ENCODE assay signal across 11 cellular contexts in the genomic region with DNA sequence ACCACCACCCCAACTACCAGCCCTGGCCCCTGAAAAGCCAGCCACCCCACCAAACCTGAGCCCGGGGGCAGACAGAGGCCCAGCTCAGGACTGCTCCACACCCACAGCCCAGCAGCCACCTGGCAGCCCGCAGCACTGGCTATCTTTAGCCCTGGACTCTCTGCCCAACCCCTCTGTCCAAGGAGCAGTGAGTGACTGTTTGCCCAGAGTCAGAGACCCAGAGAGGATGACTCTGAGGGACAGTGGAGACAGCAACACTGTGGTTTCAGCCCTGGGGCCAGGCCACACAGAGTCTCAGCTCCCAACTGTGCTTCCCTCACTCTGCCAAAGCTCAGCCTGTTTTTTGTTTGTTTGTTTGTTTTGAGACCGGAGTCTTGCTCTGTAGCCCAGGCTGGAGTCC. TPM values are rescaled to one million over a fixed set of nuclear protein-coding genes. Genes with fewer than 3 reads are reported as not detected.
DNase-seq lines count a peak whose midpoint lies in the region; ATAC-seq and TF ChIP-seq lines count a peak whose summit lies in the region.
"Had no signal": no experiment of that assay in that cellular context is flagged by ENCODE, and none has a peak within 500 bp of the region (broad histone marks: within the 10 kb centered on the region; RNA-seq: fewer than 3 reads in every experiment).

No MANE protein-coding gene starts in this region.

- no peak overlapping the region for H3K4me3 ChIP-seq in WERI-Rb-1 (ENCODE audit: low read depth, low read length)
- H3K4me3 ChIP-seq in upper lobe of right lung: no peak overlapping the region
- H3K4me3 ChIP-seq: ascending aorta, transverse colon had no signal

- H3K9me3 ChIP-seq in WERI-Rb-1 (ENCODE audit: severe bottlenecking) (no peaks in the 10 kb centered on the region), upper lobe of right lung (no peaks in the 10 kb centered on the region)
- H3K9me3 ChIP-seq: ascending aorta, transverse colon had no signal

- H3K4me1 ChIP-seq in upper lobe of right lung: no peaks in the 10 kb centered on the region

- no peak overlapping the region for H3K4me3 Mint-ChIP-seq in activated CD8-positive, alpha-beta memory T cell treated with anti-CD3 and anti-CD28 coated beads, Interleukin-2, amount 10 ng/mL, durations not matched to agents 7 days and 5 days
- no peak overlapping the region for H3K4me3 Mint-ChIP-seq in stimulated activated memory B cell treated with anti-CD40 and anti-IgM and Interleukin-4, amounts not matched to agents 10 μg/mL and 1 μg/mL and 100 μg/mL, for 72 hours

- intact Hi-C loops in upper lobe of right lung (cut with DNase I): no loop called here

- DNase-seq in activated CD8-positive, alpha-beta memory T cell treated with anti-CD3 and anti-CD28 coated beads, Interleukin-2, amount 10 ng/mL, durations not matched to agents 7 days and 5 days: no peak
- DNase-seq in activated CD8-positive, alpha-beta memory T cell treated with anti-CD3 and anti-CD28 coated beads, Interleukin-2, amount 50 U/mL, for 48 hours: no peak
- DNase-seq in WERI-Rb-1 (no peak), CD1c-positive myeloid dendritic cell (ENCODE audit: extremely low spot score) (no peak), upper lobe of right lung (no peak)
- DNase-seq: MM.1S, transverse colon had no signal

- no peak for ATAC-seq in activated CD8-positive, alpha-beta memory T cell treated with anti-CD3 and anti-CD28 coated beads, Interleukin-2, amount 10 ng/mL, durations not matched to agents 7 days and 5 days
- no peak for ATAC-seq in stimulated activated memory B cell treated with anti-CD40 and anti-IgM and Interleukin-4, amounts not matched to agents 10 μg/mL and 1 μg/mL and 100 μg/mL, for 72 hours
- ATAC-seq in HG03432 (IDR thresholded peaks at IDR 0.05; ENCODE audit: unreplicated experiment): no peak
- no peak for ATAC-seq in upper lobe of right lung

- H3K36me3 ChIP-seq in WERI-Rb-1 (peaks cover 48% of the 10 kb centered on the region), upper lobe of right lung (peaks cover 4% of the 10 kb centered on the region)
- H3K36me3 ChIP-seq: transverse colon had no signal

- CTCF ChIA-PET in activated CD8-positive, alpha-beta memory T cell treated with anti-CD3 and anti-CD28 coated beads, Interleukin-2, amount 10 ng/mL, durations not matched to agents 7 days and 5 days (lab: Charles Lee): no interaction called here

- no peak for TF ChIP-seq CTCF in WERI-Rb-1 (IDR thresholded peaks at IDR 0.05; ENCODE audit: low read depth, low read length)
- no peak for TF ChIP-seq CTCF in upper lobe of right lung (IDR thresholded peaks at IDR 0.05)

- peak overlapping the region; percentile 51 for H3K27ac ChIP-seq in WERI-Rb-1
- peak overlapping the region; percentile 87 for H3K27ac ChIP-seq in layer of hippocampus (ENCODE audit: low read depth, low read length)
- H3K27ac ChIP-seq in upper lobe of right lung: no peak overlapping the region
- H3K27ac ChIP-seq: transverse colon had no signal

- H3K36me3 Mint-ChIP-seq in activated CD8-positive, alpha-beta memory T cell treated with anti-CD3 and anti-CD28 coated beads, Interleukin-2, amount 10 ng/mL, durations not matched to agents 7 days and 5 days: peaks cover 10% of the 10 kb centered on the region
- peaks cover 38% of the 10 kb centered on the region for H3K36me3 Mint-ChIP-seq in stimulated activated memory B cell treated with anti-CD40 and anti-IgM and Interleukin-4, amounts not matched to agents 10 μg/mL and 1 μg/mL and 100 μg/mL, for 72 hours

- peak overlapping the region; percentile 38 for H3K27ac Mint-ChIP-seq in activated CD8-positive, alpha-beta memory T cell treated with anti-CD3 and anti-CD28 coated beads, Interleukin-2, amount 10 ng/mL, durations not matched to agents 7 days and 5 days
- H3K27ac Mint-ChIP-seq in stimulated activated memory B cell treated with anti-CD40 and anti-IgM and Interleukin-4, amounts not matched to agents 10 μg/mL and 1 μg/mL and 100 μg/mL, for 72 hours: peak overlapping the region; percentile 89

- H3K27me3 Mint-ChIP-seq in activated CD8-positive, alpha-beta memory T cell treated with anti-CD3 and anti-CD28 coated beads, Interleukin-2, amount 10 ng/mL, durations not matched to agents 7 days and 5 days: no peaks in the 10 kb centered on the region
- no peaks in the 10 kb centered on the region for H3K27me3 Mint-ChIP-seq in stimulated activated memory B cell treated with anti-CD40 and anti-IgM and Interleukin-4, amounts not matched to agents 10 μg/mL and 1 μg/mL and 100 μg/mL, for 72 hours

- H3K27me3 ChIP-seq in WERI-Rb-1 (ENCODE audit: insufficient read depth, low read depth, severe bottlenecking) (no peaks in the 10 kb centered on the region), layer of hippocampus (ENCODE audit: control insufficient read depth, insufficient read depth, low read length) (no peaks in the 10 kb centered on the region), upper lobe of right lung (no peaks in the 10 kb centered on the region)
- H3K27me3 ChIP-seq: ascending aorta, transverse colon had no signal

- H3K4me1 Mint-ChIP-seq in activated CD8-positive, alpha-beta memory T cell treated with anti-CD3 and anti-CD28 coated beads, Interleukin-2, amount 10 ng/mL, durations not matched to agents 7 days and 5 days: peaks cover 34% of the 10 kb centered on the region
- H3K4me1 Mint-ChIP-seq in stimulated activated memory B cell treated with anti-CD40 and anti-IgM and Interleukin-4, amounts not matched to agents 10 μg/mL and 1 μg/mL and 100 μg/mL, for 72 hours: peaks cover 63% of the 10 kb centered on the region

- no peaks in the 10 kb centered on the region for H3K9me3 Mint-ChIP-seq in activated CD8-positive, alpha-beta memory T cell treated with anti-CD3 and anti-CD28 coated beads, Interleukin-2, amount 10 ng/mL, durations not matched to agents 7 days and 5 days (ENCODE audit: low read depth)
- H3K9me3 Mint-ChIP-seq in stimulated activated memory B cell treated with anti-CD40 and anti-IgM and Interleukin-4, amounts not matched to agents 10 μg/mL and 1 μg/mL and 100 μg/mL, for 72 hours: no peaks in the 10 kb centered on the region

RNA-seq across cellular contexts. Expression of gene BIN1, which starts 32.6 kb away (rescaled TPM):
- 100 to 1,000 TPM; 105 to 152 TPM for total RNA-seq in activated CD8-positive, alpha-beta memory T cell treated with anti-CD3 and anti-CD28 coated beads, Interleukin-2, amount 10 ng/mL, durations not matched to agents 7 days and 5 days
- total RNA-seq in upper lobe of right lung: 33.4 TPM
